ENCODE assay signal across 26 cellular contexts in the genomic region with DNA sequence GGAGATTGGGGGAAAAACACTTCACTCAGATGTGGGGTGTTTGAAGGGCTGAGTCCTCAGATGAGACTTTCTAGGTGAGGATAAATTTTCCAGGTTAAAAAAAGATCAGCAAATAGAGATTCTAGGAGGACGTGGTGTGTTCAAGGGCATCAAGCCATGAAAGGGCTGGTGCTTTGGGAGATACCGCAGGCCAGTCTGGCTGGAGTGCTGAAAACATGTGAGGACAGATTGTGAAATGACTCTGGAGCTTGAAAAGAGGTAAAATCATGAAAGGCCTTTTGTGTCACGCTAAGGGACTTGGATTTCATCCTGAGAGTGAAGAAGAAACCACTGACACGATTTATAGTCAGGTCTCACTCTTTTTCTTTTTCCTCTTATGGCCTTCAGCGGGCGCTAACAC.
DNase-seq lines count a peak whose midpoint lies in the region; ATAC-seq and TF ChIP-seq lines count a peak whose summit lies in the region.
"Had no signal": no experiment of that assay in that cellular context is flagged by ENCODE, and none has a peak within 500 bp of the region (broad histone marks: within the 10 kb centered on the region; RNA-seq: fewer than 3 reads in every experiment).

No MANE protein-coding gene starts in this region.

- H3K4me3 ChIP-seq in left ventricle myocardium inferior (no peak overlapping the region), right lobe of liver (no peak overlapping the region), upper lobe of right lung (no peak overlapping the region)
- H3K4me3 ChIP-seq: GM23338, HAP-1, MG63, PC-9, SK-N-MC had no signal

- H3K4me1 Mint-ChIP-seq in activated naive CD4-positive, alpha-beta T cell treated with anti-CD3 and anti-CD28 coated beads, Interleukin-2, amount 50 U/mL, for 24 hours = no peaks in the 10 kb centered on the region
- H3K4me1 Mint-ChIP-seq: CD14-positive monocyte; CD8-positive, alpha-beta memory T cell had no signal

- intact Hi-C loops in left ventricle myocardium inferior (cut with micrococcal nuclease) (no loop called here), right lobe of liver (cut with DNase I) (no loop called here), upper lobe of right lung (cut with DNase I) (no loop called here)

- H3K9me3 ChIP-seq in left ventricle myocardium inferior (replicated peaks) (no peaks in the 10 kb centered on the region), right lobe of liver (no peaks in the 10 kb centered on the region), upper lobe of right lung (no peaks in the 10 kb centered on the region)
- H3K9me3 ChIP-seq: BE2C, HAP-1, MG63 had no signal

- DNase-seq in activated naive CD4-positive, alpha-beta T cell treated with Interleukin-2 at 50 U/mL for 16 hours = no peak
- DNase-seq in left ventricle myocardium inferior (peak; percentile 41), right lobe of liver (peak in 2 of 3 donors; percentile 23 to 64), upper lobe of right lung (no peak), H4 (ENCODE audit: low spot score) (no peak), GDM1 (lab: John Stamatoyannopoulos, UW) (no peak), cerebellar cortex (ENCODE audit: low spot score) (no peak)
- DNase-seq: 8988T; ACHN; BE2C; CD8-positive, alpha-beta memory T cell; HFFc6; KBM-7; MG63; NCI-H2029; NCI-H446 treated with DMSO at 0.1 percent for 48 hours; NCI-H526; NCI-H82; NK-92 treated with Interleukin-12 subunit alpha and Interleukin-12 subunit beta, amount 100 ng/mL, for 24 hours; PC-9; SHP77 treated with DMSO at 0.1 percent for 48 hours had no signal

- peaks cover 1% of the 10 kb centered on the region for H3K27me3 Mint-ChIP-seq in activated naive CD4-positive, alpha-beta T cell treated with anti-CD3 and anti-CD28 coated beads, Interleukin-2, amount 50 U/mL, for 24 hours
- H3K27me3 Mint-ChIP-seq: CD8-positive, alpha-beta memory T cell had no signal

- H3K4me1 ChIP-seq in left ventricle myocardium inferior (peaks cover 26% of the 10 kb centered on the region), right lobe of liver (no peaks in the 10 kb centered on the region), upper lobe of right lung (no peaks in the 10 kb centered on the region)
- H3K4me1 ChIP-seq: BE2C, HAP-1 had no signal

- TF ChIP-seq CTCF in left ventricle myocardium inferior (IDR thresholded peaks at IDR 0.05; ENCODE audit: borderline replicate concordance) (no peak), right lobe of liver (IDR thresholded peaks at IDR 0.05) (no peak), upper lobe of right lung (IDR thresholded peaks at IDR 0.05) (no peak)

- WGBS in right lobe of liver (ENCODE audit: insufficient coverage, low coverage, low lambda C conversion rate, missing lambda C conversion rate) = 38% methylated on average over 6 of the region's 6 CpGs

- TF ChIP-seq POLR2A in right lobe of liver (IDR thresholded peaks at IDR 0.05) = no peak

- ATAC-seq in right lobe of liver = peak in 2 of 4 donors; percentile 42 to 74
- ATAC-seq in upper lobe of right lung = peak; percentile 50
- ATAC-seq: GM23338 had no signal

- peaks cover 7% of the 10 kb centered on the region for H3K9me3 Mint-ChIP-seq in activated naive CD4-positive, alpha-beta T cell treated with anti-CD3 and anti-CD28 coated beads, Interleukin-2, amount 50 U/mL, for 24 hours
- H3K9me3 Mint-ChIP-seq: GM23338 had no signal

- peak overlapping the region; percentile 14 for H3K27ac Mint-ChIP-seq in activated naive CD4-positive, alpha-beta T cell treated with anti-CD3 and anti-CD28 coated beads, Interleukin-2, amount 50 U/mL, for 24 hours
- H3K27ac Mint-ChIP-seq: CD14-positive monocyte; CD8-positive, alpha-beta memory T cell; GM23338; HFFc6 had no signal

- no peaks in the 10 kb centered on the region for H3K27me3 ChIP-seq in left ventricle myocardium inferior (ENCODE audit: low read depth)
- H3K27me3 ChIP-seq in right lobe of liver = no peaks in the 10 kb centered on the region
- H3K27me3 ChIP-seq in upper lobe of right lung = no peaks in the 10 kb centered on the region
- H3K27me3 ChIP-seq: BE2C, MG63 had no signal

- no peaks in the 10 kb centered on the region for H3K36me3 Mint-ChIP-seq in activated naive CD4-positive, alpha-beta T cell treated with anti-CD3 and anti-CD28 coated beads, Interleukin-2, amount 50 U/mL, for 24 hours
- H3K36me3 Mint-ChIP-seq: CD14-positive monocyte; CD8-positive, alpha-beta memory T cell had no signal

- H3K27ac ChIP-seq in left ventricle myocardium inferior (replicated peaks) = peak overlapping the region; percentile 64
- no peak overlapping the region for H3K27ac ChIP-seq in right lobe of liver
- H3K27ac ChIP-seq in upper lobe of right lung = no peak overlapping the region
- H3K27ac ChIP-seq: PC-9, SK-N-MC had no signal

- H3K36me3 ChIP-seq in left ventricle myocardium inferior = no peaks in the 10 kb centered on the region
- H3K36me3 ChIP-seq in right lobe of liver = no peaks in the 10 kb centered on the region
- no peaks in the 10 kb centered on the region for H3K36me3 ChIP-seq in upper lobe of right lung
- H3K36me3 ChIP-seq: BE2C, HAP-1, MG63 had no signal

- no peak overlapping the region for H3K4me3 Mint-ChIP-seq in activated naive CD4-positive, alpha-beta T cell treated with anti-CD3 and anti-CD28 coated beads, Interleukin-2, amount 50 U/mL, for 24 hours
- H3K4me3 Mint-ChIP-seq: CD14-positive monocyte; CD8-positive, alpha-beta memory T cell; GM23338; HFFc6 had no signal

Comparison
In these comparisons a context has a peak if more than half of its experiments do, and no peak if none do; other contexts are left out.
1. DNase-seq: peak in left ventricle myocardium inferior (single experiment) and right lobe of liver (2 of 3); none in activated naive CD4-positive, alpha-beta T cell treated with Interleukin-2 at 50 U/mL for 16 hours (single experiment), upper lobe of right lung (single experiment), H4 (single experiment), GDM1 (single experiment) and cerebellar cortex (single experiment).